8 cellular contexts compared by ENCODE assay signal in genomic region chr17:66673668-66674276, GRCh38.
DNase-seq lines count a peak whose midpoint lies in the region; ATAC-seq and TF ChIP-seq lines count a peak whose summit lies in the region.

No MANE protein-coding gene starts in this region.

- H3K27me3 ChIP-seq in CD8-positive, alpha-beta memory T cell (ENCODE audit: insufficient read depth, low read length, poor library complexity, severe bottlenecking) = no peaks in the 10 kb centered on the region
- H3K27me3 ChIP-seq in SJSA1 (replicated peaks) (no peaks in the 10 kb centered on the region), prostate gland (replicated peaks; ENCODE audit: insufficient read depth) (no peaks in the 10 kb centered on the region)

- POLR2A ChIA-PET in CD8-positive, alpha-beta memory T cell (lab: Charles Lee) = no interaction called here

- no peaks in the 10 kb centered on the region for H3K27me3 Mint-ChIP-seq in CD8-positive, alpha-beta memory T cell

- 8% methylated on average over 8 of the region's 8 CpGs for WGBS in prostate gland

- no peak overlapping the region for H3K27ac ChIP-seq in CD8-positive, alpha-beta memory T cell (ENCODE audit: low read depth, low read length)
- no peak overlapping the region for H3K27ac ChIP-seq in SJSA1
- peak overlapping the region; percentile 79 for H3K27ac ChIP-seq in angular gyrus (ENCODE audit: low read depth, low read length)
- peak overlapping the region; percentile 89 to 94 for H3K27ac ChIP-seq in prostate gland

- H3K9me3 Mint-ChIP-seq in CD8-positive, alpha-beta memory T cell = peaks cover 0 to 2% (median 0%) of the 10 kb centered on the region in 5 donors

- no peaks in the 10 kb centered on the region for H3K9me3 ChIP-seq in CD8-positive, alpha-beta memory T cell (ENCODE audit: low read length)
- H3K9me3 ChIP-seq in SJSA1 (replicated peaks) (no peaks in the 10 kb centered on the region; the same call in 1 of the 2 replicates), prostate gland (no peaks in the 10 kb centered on the region)

- ATAC-seq in left cardiac atrium = peak; percentile 69 to 84
- no peak for ATAC-seq in GM18517 (IDR thresholded peaks at IDR 0.05; ENCODE audit: unreplicated experiment)
- no peak for ATAC-seq in HG02642 (IDR thresholded peaks at IDR 0.05; ENCODE audit: poor library complexity, unreplicated experiment)

- H3K4me1 Mint-ChIP-seq in CD8-positive, alpha-beta memory T cell = peaks cover 39 to 69% (median 45%) of the 10 kb centered on the region in 3 donors

- intact Hi-C loops in left cardiac atrium (cut with DNase I) (loop anchor here in 1 of 2 donors (2.0 to 5.0 kb wide), 2 partner anchors 419 to 471 kb away; no protein-coding TSS in a partner anchor), prostate gland (cut with DNase I) (loop anchor here (5.0 to 10.0 kb wide), 4 partner anchors 51 to 1109 kb away; partner anchors contain the start of gene AXIN2)

- TF ChIP-seq CTCF in prostate gland (IDR thresholded peaks at IDR 0.05) = peak; percentile 41 to 88 (median 78)

- DNase-seq in CD8-positive, alpha-beta memory T cell = peak; percentile 10 to 77 (median 63)
- DNase-seq in HK-2 (ENCODE audit: unreplicated experiment) = peak; percentile 39
- peak; percentile 59 to 64 for DNase-seq in SJSA1 (ENCODE audit: low read depth in 1 of 2, low spot score in 2 of 2)
- DNase-seq in left cardiac atrium = peak; percentile 30
- peak; percentile 73 for DNase-seq in prostate gland (ENCODE audit: low spot score)

- H3K4me3 Mint-ChIP-seq in CD8-positive, alpha-beta memory T cell = peak overlapping the region; percentile 29 to 75 (median 56)

- peak overlapping the region; percentile 78 to 99 (median 95) for H3K27ac Mint-ChIP-seq in CD8-positive, alpha-beta memory T cell

- CTCF ChIA-PET in CD8-positive, alpha-beta memory T cell (lab: Charles Lee) = interaction anchor here (1.2 kb wide), 1 partner anchor 424 kb away, joined by 3 read pairs; no protein-coding TSS in a partner anchor

- peaks cover 40% of the 10 kb centered on the region for H3K4me1 ChIP-seq in CD8-positive, alpha-beta memory T cell (ENCODE audit: insufficient read depth, low read length)
- H3K4me1 ChIP-seq in SJSA1 (replicated peaks) (no peaks in the 10 kb centered on the region), prostate gland (replicated peaks) (peaks cover 9% of the 10 kb centered on the region)

- no peaks in the 10 kb centered on the region for H3K36me3 ChIP-seq in CD8-positive, alpha-beta memory T cell (ENCODE audit: insufficient read depth, low read length)
- H3K36me3 ChIP-seq in SJSA1 (0 out of 2 replicates have a peak, but pooled peaks cover 2% of the 10 kb centered on the region), prostate gland (no peaks in the 10 kb centered on the region)

- peaks cover 0 to 13% (median 10%) of the 10 kb centered on the region in 3 donors for H3K36me3 Mint-ChIP-seq in CD8-positive, alpha-beta memory T cell

- H3K4me3 ChIP-seq in CD8-positive, alpha-beta memory T cell (ENCODE audit: low read length) = no peak overlapping the region
- H3K4me3 ChIP-seq in SJSA1 (no peak overlapping the region), prostate gland (no peak overlapping the region)

- TF ChIP-seq POLR2A in prostate gland (IDR thresholded peaks at IDR 0.05) = no peak

Comparison
In these comparisons a context has a peak if more than half of its experiments do, and no peak if none do; other contexts are left out.
1. H3K27ac ChIP-seq: peak in angular gyrus (single experiment) and prostate gland (2 of 2); none in CD8-positive, alpha-beta memory T cell (single experiment) and SJSA1 (single experiment).
2. ATAC-seq: peak in left cardiac atrium (2 of 2); none in GM18517 (single experiment) and HG02642 (single experiment).
3. Peak in every context shown above with its lines, with median percentiles within 50 percentile points of each other: DNase-seq.